8 cellular contexts compared by ENCODE assay signal in genomic region chr16:70437582-70438324, GRCh38. TPM values are rescaled to one million over a fixed set of nuclear protein-coding genes. Genes with fewer than 3 reads are reported as not detected.
DNase-seq lines count a peak whose midpoint lies in the region; ATAC-seq, FAIRE-seq and TF ChIP-seq lines count a peak whose summit lies in the region.

No MANE protein-coding gene starts in this region.

- peak overlapping the region; percentile 93 for H3K4me2 ChIP-seq in SU-DHL-6 (ENCODE audit: low read depth, low read length, poor library complexity, severe bottlenecking)

- H3K9me3 ChIP-seq in heart right ventricle (no peaks in the 10 kb centered on the region), SU-DHL-6 (ENCODE audit: insufficient read depth, low read length) (no peaks in the 10 kb centered on the region), esophagus squamous epithelium (no peaks in the 10 kb centered on the region), ovary (no peaks in the 10 kb centered on the region)

- H3F3A ChIP-seq in SU-DHL-6 (ENCODE audit: insufficient read depth), result peaks cover 26% of the 10 kb centered on the region

- no peaks in the 10 kb centered on the region for H3K9me2 ChIP-seq in SU-DHL-6 (replicated peaks; ENCODE audit: insufficient read depth, low read length)

- 20% methylated on average over 15 of the region's 15 CpGs for WGBS in heart right ventricle, 2 donors
- 16 to 20% methylated on average over 13 to 14 of the region's 15 CpGs for WGBS in esophagus squamous epithelium, 2 donors
- WGBS in ovary, 3 donors, result 4 to 5% (median 4%) methylated on average over 15 of the region's 15 CpGs

- H2AFZ ChIP-seq in SU-DHL-6 (ENCODE audit: low read depth, low read length, severe bottlenecking), result no peak overlapping the region

- H3K27ac ChIP-seq in heart right ventricle (peak overlapping the region in 9 of 10 donors; percentile 72 to 89 (median 85)), SU-DHL-6 (ENCODE audit: low read depth, low read length) (peak overlapping the region; percentile 58), esophagus squamous epithelium (peak overlapping the region; percentile 52 to 86 (median 69)), ovary (peak overlapping the region; percentile 30 to 70)

- H3K36me3 ChIP-seq in heart right ventricle (peaks cover 0 to 13% (median 0%) of the 10 kb centered on the region in 9 donors), SU-DHL-6 (ENCODE audit: low read length) (no peaks in the 10 kb centered on the region), esophagus squamous epithelium (no peaks in the 10 kb centered on the region), ovary (no peaks in the 10 kb centered on the region)

- H3K79me2 ChIP-seq in SU-DHL-6 (ENCODE audit: insufficient read depth, low read length), result peaks cover 30% of the 10 kb centered on the region

- peaks cover 14 to 64% (median 53%) of the 10 kb centered on the region in 9 donors for H3K4me1 ChIP-seq in heart right ventricle
- H3K4me1 ChIP-seq in esophagus squamous epithelium, result peaks cover 29 to 65% (median 41%) of the 10 kb centered on the region in 3 donors
- H3K4me1 ChIP-seq in ovary (ENCODE audit: insufficient read depth), result peaks cover 20% of the 10 kb centered on the region

- peak overlapping the region; percentile 65 for H3K9ac ChIP-seq in SU-DHL-6 (ENCODE audit: low read length)

- TF ChIP-seq CTCF in heart right ventricle (IDR thresholded peaks at IDR 0.05) (no peak), SU-DHL-6 (IDR thresholded peaks at IDR 0.05; ENCODE audit: insufficient read depth, low read length, poor library complexity, severe bottlenecking) (no peak), esophagus squamous epithelium (IDR thresholded peaks at IDR 0.05) (no peak), ovary (IDR thresholded peaks at IDR 0.05) (no peak), D721Med (IDR thresholded peaks at IDR 0.05; ENCODE audit: insufficient read depth, missing control alignments) (no peak)

- no peaks in the 10 kb centered on the region for H4K20me1 ChIP-seq in SU-DHL-6 (ENCODE audit: low read depth, low read length)

- no peak for DNase-seq in heart right ventricle
- DNase-seq in cardiac septum (ENCODE audit: low spot score), result no peak
- no peak for DNase-seq in esophagus squamous epithelium (lab: John Stamatoyannopoulos, UW)
- peak in 2 of 5 donors; percentile 46 to 48 for DNase-seq in ovary
- DNase-seq in NCI-H2029 (lab: John Stamatoyannopoulos, UW), result no peak
- no peak for DNase-seq in D721Med (ENCODE audit: insufficient read length, low spot score)
- DNase-seq in DMS79 (lab: John Stamatoyannopoulos, UW), result no peak

- intact Hi-C loops in heart right ventricle (cut with DNase I) (loop anchor here in 4 of 10 donors (5.0 kb wide), 2 partner anchors 35 to 55 kb away; no protein-coding TSS in a partner anchor), cardiac septum (cut with DNase I) (no loop called here), esophagus squamous epithelium (cut with DNase I) (no loop called here), ovary (cut with DNase I) (loop anchor here in 2 of 4 donors (5.0 kb wide), 2 partner anchors 45 to 55 kb away; no protein-coding TSS in a partner anchor)

- TF ChIP-seq EP300 in ovary (IDR thresholded peaks at IDR 0.05), result no peak

- ATAC-seq in heart right ventricle, result peak in 1 of 8 donors; percentile 23

- no peak for TF ChIP-seq POLR2A in esophagus squamous epithelium (IDR thresholded peaks at IDR 0.05)
- no peak for TF ChIP-seq POLR2A in ovary (IDR thresholded peaks at IDR 0.05)

- H3K4me3 ChIP-seq in heart right ventricle (peak overlapping the region; percentile 64 to 91 (median 79)), SU-DHL-6 (ENCODE audit: insufficient read depth, low read length, poor library complexity, severe bottlenecking) (peak overlapping the region; percentile 94), esophagus squamous epithelium (peak overlapping the region; percentile 64 to 80 (median 72)), ovary (peak overlapping the region; percentile 81)

- H3K27me3 ChIP-seq in heart right ventricle (no peaks in the 10 kb centered on the region), SU-DHL-6 (ENCODE audit: low read length) (no peaks in the 10 kb centered on the region), esophagus squamous epithelium (no peaks in the 10 kb centered on the region), ovary (no peaks in the 10 kb centered on the region)

- no peak for FAIRE-seq in D721Med (lab: Jason Lieb, UNC)

RNA-seq across cellular contexts. Expression of gene ST3GAL2, which starts 1.1 kb away (rescaled TPM):
- total RNA-seq in heart right ventricle (10 to 100 TPM; 15.1 to 37.1 (median 20.9) TPM), cardiac septum (24.2 TPM), esophagus squamous epithelium (1 to 10 TPM in 3 of 4 donors, under 1 TPM in 1; 0.80 to 6.5 (median 3.0) TPM), ovary (10 to 100 TPM; 12.3 to 49.7 (median 25.0) TPM)
- polyA plus RNA-seq in heart right ventricle (10 to 100 TPM in 1 of 2 donors, 1 to 10 TPM in 1; 8.0 to 10.8 TPM), ovary (10 to 100 TPM in 1 of 2 donors, 1 to 10 TPM in 1; 6.2 to 13.4 TPM)

RNA-seq across cellular contexts. Expression of gene FCSK, which starts 16.6 kb away (rescaled TPM):
- total RNA-seq in heart right ventricle (10 to 100 TPM in 2 of 10 donors, 1 to 10 TPM in 8; 6.5 to 12.6 (median 9.0) TPM), cardiac septum (9.4 TPM), esophagus squamous epithelium (10 to 100 TPM; 10.2 to 13.0 (median 11.0) TPM), ovary (10 to 100 TPM; 15.0 to 29.4 (median 20.4) TPM)
- polyA plus RNA-seq in heart right ventricle (10 to 100 TPM in 1 of 2 donors, 1 to 10 TPM in 1; 6.3 to 15.4 TPM), ovary (10 to 100 TPM in 1 of 2 donors, 1 to 10 TPM in 1; 5.1 to 11.8 TPM)
